In the genomic region with DNA sequence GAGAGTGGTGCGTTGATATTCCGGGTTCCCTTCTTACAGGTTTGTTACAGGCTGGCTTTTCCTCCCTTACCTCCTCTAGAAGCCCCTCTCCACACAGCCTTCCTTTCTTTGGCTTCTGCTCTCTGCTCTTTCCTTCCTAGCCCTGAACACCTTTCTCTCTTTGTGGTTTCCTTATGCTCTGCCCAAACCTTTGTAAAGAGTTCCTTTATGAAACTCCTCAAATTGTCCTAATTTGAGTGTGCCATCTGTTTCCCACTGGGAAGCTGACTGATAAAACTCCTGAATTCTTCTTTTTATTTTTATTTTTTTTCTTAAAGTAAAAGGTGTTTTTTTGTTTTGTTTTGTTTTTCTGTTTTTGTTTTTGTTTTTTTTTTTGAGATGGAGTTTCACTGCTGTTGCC, we compare ENCODE assay signal across 24 cellular contexts.
"Had no signal": no experiment of that assay in that cellular context is flagged by ENCODE, and none has a peak within 500 bp of the region (broad histone marks: within the 10 kb centered on the region; RNA-seq: fewer than 3 reads in every experiment).

No MANE protein-coding gene starts in this region.

- H3K9ac ChIP-seq: neural progenitor cell, parathyroid adenoma had no signal

- H3K4me3 ChIP-seq: neural progenitor cell, ovary, psoas muscle, right lobe of liver, sigmoid colon, suprapubic skin, testis, tibial artery, transverse colon, upper lobe of right lung, uterus had no signal

- H3K4me2 ChIP-seq: neural progenitor cell had no signal

- H3K9me3 ChIP-seq: ovary, psoas muscle, right lobe of liver, sigmoid colon, suprapubic skin, testis, tibial artery, transverse colon, upper lobe of right lung, uterus had no signal

- H3K36me3 ChIP-seq: neural progenitor cell, ovary, right lobe of liver, sigmoid colon, suprapubic skin, tibial artery, transverse colon, upper lobe of right lung, uterus had no signal

- H3K27me3 ChIP-seq: neural progenitor cell, ovary, right lobe of liver, sigmoid colon, suprapubic skin, testis, tibial artery, transverse colon, upper lobe of right lung, uterus had no signal

- FAIRE-seq: small intestine had no signal

- DNase-seq: natural killer cell; occipital lobe; ovary; posterior cingulate gyrus; psoas muscle; right cardiac atrium; right lobe of liver; sigmoid colon; small intestine; stimulated activated CD4-positive, alpha-beta T cell treated with anti-CD3 and anti-CD28 coated beads, Interleukin-1b, Interleukin-23, amount 100 ng/mL, for 48 hours; stimulated activated CD4-positive, alpha-beta T cell treated with anti-CD3 and anti-CD28 coated beads, Interleukin-4, amount 100 ng/mL, for 1 hour; stimulated activated CD4-positive, alpha-beta T cell treated with anti-CD3 and anti-CD28 coated beads, Interleukin-4, amount 100 ng/mL, for 4 hours; stimulated activated CD8-positive, alpha-beta memory T cell treated with anti-CD3 and anti-CD28 coated beads, Interleukin-4, amount 100 ng/mL, for 48 hours; stimulated activated naive CD4-positive, alpha-beta T cell; stimulated activated naive CD8-positive, alpha-beta T cell treated with anti-CD3 and anti-CD28 coated beads, Interleukin-15, amount 100 ng/mL, for 72 hours; stimulated activated naive CD8-positive, alpha-beta T cell treated with anti-CD3 and anti-CD28 coated beads, Interleukin-15, Interleukin-2, amounts not matched to agents 100 U/mL and 50 U/mL, for 24 hours; testis; tibial artery; transverse colon; upper lobe of right lung; uterus had no signal

- H3K79me2 ChIP-seq: parathyroid adenoma had no signal

- H3K27ac ChIP-seq: neural progenitor cell, ovary, parathyroid adenoma, psoas muscle, right lobe of liver, sigmoid colon, suprapubic skin, testis, tibial artery, transverse colon, upper lobe of right lung, uterus had no signal

- H3K4me1 ChIP-seq: parathyroid adenoma, psoas muscle, right lobe of liver, sigmoid colon, suprapubic skin, tibial artery, transverse colon, upper lobe of right lung, uterus had no signal

- H2AFZ ChIP-seq: neural progenitor cell, parathyroid adenoma had no signal
